ENCODE assay signal across 8 cellular contexts in genomic region chr2:25251032-25251460, GRCh38.
DNase-seq lines count a peak whose midpoint lies in the region; ATAC-seq and TF ChIP-seq lines count a peak whose summit lies in the region.

No MANE protein-coding gene starts in this region.

- intact Hi-C loops in left cardiac atrium (cut with DNase I) = no loop called here

- H3K36me3 Mint-ChIP-seq in stimulated activated memory B cell treated with anti-CD40 and anti-IgM and Interleukin-4, amounts not matched to agents 10 μg/mL and 1 μg/mL and 100 μg/mL, for 72 hours = peaks cover 52% of the 10 kb centered on the region

- ATAC-seq in left cardiac atrium = no peak
- ATAC-seq in stimulated activated memory B cell treated with anti-CD40 and anti-IgM and Interleukin-4, amounts not matched to agents 10 μg/mL and 1 μg/mL and 100 μg/mL, for 72 hours = peak; percentile 6

- no peaks in the 10 kb centered on the region for H3K9me3 Mint-ChIP-seq in stimulated activated memory B cell treated with anti-CD40 and anti-IgM and Interleukin-4, amounts not matched to agents 10 μg/mL and 1 μg/mL and 100 μg/mL, for 72 hours

- in situ Hi-C loops in G401 (cut with HindIII; ENCODE audit: low sequenced_read_pairs) = no loop called here

- peaks cover 22% of the 10 kb centered on the region for H3K4me1 ChIP-seq in cardiac muscle cell (ENCODE audit: low read depth)

- H3K4me3 Mint-ChIP-seq in stimulated activated memory B cell treated with anti-CD40 and anti-IgM and Interleukin-4, amounts not matched to agents 10 μg/mL and 1 μg/mL and 100 μg/mL, for 72 hours = peak overlapping the region; percentile 66

- no peaks in the 10 kb centered on the region for H3K27me3 ChIP-seq in cardiac muscle cell

- DNase-seq in cardiac muscle cell (ENCODE audit: low read depth in 1 of 2, low spot score in 1 of 2) (no peak), left cardiac atrium (no peak), HuH-7.5 (ENCODE audit: low spot score) (no peak), G401 (ENCODE audit: low spot score) (no peak), NCI-H526 treated with DMSO at 0.1 percent for 48 hours (lab: John Stamatoyannopoulos, UW) (no peak)
- peak; percentile 36 for DNase-seq in activated T-cell treated with anti-CD3 and anti-CD28 coated beads, Interleukin-2, amount 50 U/mL, for 1 hour

- no peaks in the 10 kb centered on the region for H3K27me3 Mint-ChIP-seq in stimulated activated memory B cell treated with anti-CD40 and anti-IgM and Interleukin-4, amounts not matched to agents 10 μg/mL and 1 μg/mL and 100 μg/mL, for 72 hours

- peaks cover 18% of the 10 kb centered on the region for H3K36me3 ChIP-seq in cardiac muscle cell

- no peaks in the 10 kb centered on the region for H3K9me3 ChIP-seq in cardiac muscle cell (ENCODE audit: low read depth)

- peak overlapping the region; percentile 91 for H3K27ac ChIP-seq in cardiac muscle cell

- H3K27ac Mint-ChIP-seq in stimulated activated memory B cell treated with anti-CD40 and anti-IgM and Interleukin-4, amounts not matched to agents 10 μg/mL and 1 μg/mL and 100 μg/mL, for 72 hours = peak overlapping the region; percentile 75

- peaks cover 24% of the 10 kb centered on the region for H3K4me1 Mint-ChIP-seq in stimulated activated memory B cell treated with anti-CD40 and anti-IgM and Interleukin-4, amounts not matched to agents 10 μg/mL and 1 μg/mL and 100 μg/mL, for 72 hours

- H3K4me3 ChIP-seq in cardiac muscle cell (peak overlapping the region; percentile 32), iPS-11a (ENCODE audit: low read depth, low read length) (peak overlapping the region; percentile 84)

- TF ChIP-seq CTCF in cardiac muscle cell (IDR thresholded peaks at IDR 0.05; ENCODE audit: low read depth, low read length) = no peak
